25 cellular contexts compared by ENCODE assay signal in genomic region chr7:127375626-127376025, GRCh38. TPM values are rescaled to one million over a fixed set of nuclear protein-coding genes. Genes with fewer than 3 reads are reported as not detected.
DNase-seq lines count a peak whose midpoint lies in the region; ATAC-seq and TF ChIP-seq lines count a peak whose summit lies in the region.
"Had no signal": no experiment of that assay in that cellular context is flagged by ENCODE, and none has a peak within 500 bp of the region (broad histone marks: within the 10 kb centered on the region; RNA-seq: fewer than 3 reads in every experiment).

No MANE protein-coding gene starts in this region.

- peak; percentile 98 for ATAC-seq in activated CD4-positive, alpha-beta T cell treated with anti-CD3 and anti-CD28 coated beads for 36 hours
- ATAC-seq in GM18502 (IDR thresholded peaks at IDR 0.05; ENCODE audit: poor library complexity, unreplicated experiment), result peak; percentile 55
- peak; percentile 60 for ATAC-seq in HG02610 (IDR thresholded peaks at IDR 0.05; ENCODE audit: unreplicated experiment)
- peak; percentile 61 for ATAC-seq in foreskin keratinocyte
- no peak for ATAC-seq in aorta (ENCODE audit: low FRiP score)
- ATAC-seq: CD8-positive, alpha-beta T cell had no signal

- peaks cover 0 to 3% of the 10 kb centered on the region in 2 donors for H3K36me3 ChIP-seq in aorta (ENCODE audit: control insufficient read depth in 1 of 2, insufficient read depth in 2 of 2, low read length in 1 of 2)

- no peaks in the 10 kb centered on the region for H3K9me3 ChIP-seq in aorta (ENCODE audit: control insufficient read depth, low read length)
- H3K9me3 ChIP-seq: adrenal gland, tibial artery had no signal

- intact Hi-C loops in activated CD4-positive, alpha-beta T cell treated with anti-CD3 and anti-CD28 coated beads for 36 hours (cut with DNase I, micrococcal nuclease), result loop anchor here (1.0 to 2.0 kb wide), 3 partner anchors 17 to 39 kb away; partner anchors contain the start of gene ZNF800 (in 1 of the 2)
- intact Hi-C loops in aorta (cut with DNase I), result no loop called here

- CTCF ChIA-PET in activated CD4-positive, alpha-beta T cell treated with anti-CD3 and anti-CD28 coated beads for 36 hours (lab: Charles Lee), result interaction anchor here (0.9 to 1.1 kb wide), 2 partner anchors 27 to 30 kb away, joined by 4 to 5 read pairs; no protein-coding TSS in a partner anchor

- 98 to 100% methylated on average over 1 of the region's 1 CpG for WGBS in aorta, 2 donors

- H3K4me3 Mint-ChIP-seq in activated CD4-positive, alpha-beta T cell treated with anti-CD3 and anti-CD28 coated beads for 36 hours, result no peak overlapping the region
- H3K4me3 Mint-ChIP-seq: B cell; CD8-positive, alpha-beta T cell; nephron had no signal

- H3K36me3 Mint-ChIP-seq in activated CD4-positive, alpha-beta T cell treated with anti-CD3 and anti-CD28 coated beads for 36 hours (ENCODE audit: low read depth), result peaks cover 46% of the 10 kb centered on the region

- H3K27me3 ChIP-seq in foreskin keratinocyte, result no peaks in the 10 kb centered on the region
- H3K27me3 ChIP-seq in aorta (ENCODE audit: control insufficient read depth in 1 of 2, insufficient read depth in 2 of 2, low read length in 1 of 2), result no peaks in the 10 kb centered on the region
- H3K27me3 ChIP-seq: adrenal gland, tibial artery had no signal

- no peak overlapping the region for H3K4me3 ChIP-seq in aorta (ENCODE audit: low read length in 2 of 2)
- H3K4me3 ChIP-seq: adrenal gland, lung, skin epidermis, tibial artery had no signal

- POLR2A ChIA-PET in activated CD4-positive, alpha-beta T cell treated with anti-CD3 and anti-CD28 coated beads for 36 hours (lab: Charles Lee), result interaction anchor here (0.7 kb wide), 1 partner anchor 17 kb away, joined by 4 read pairs; the partner anchor contains the start of gene ZNF800

- no peaks in the 10 kb centered on the region for H3K9me3 Mint-ChIP-seq in activated CD4-positive, alpha-beta T cell treated with anti-CD3 and anti-CD28 coated beads for 36 hours (ENCODE audit: low read depth)
- H3K9me3 Mint-ChIP-seq: CD8-positive, alpha-beta T cell; nephron had no signal

- H3K27ac Mint-ChIP-seq in activated CD4-positive, alpha-beta T cell treated with anti-CD3 and anti-CD28 coated beads for 36 hours, result no peak overlapping the region
- H3K27ac Mint-ChIP-seq: B cell; CD8-positive, alpha-beta T cell; nephron had no signal

- H3K4me1 Mint-ChIP-seq in activated CD4-positive, alpha-beta T cell treated with anti-CD3 and anti-CD28 coated beads for 36 hours, result peaks cover 52% of the 10 kb centered on the region
- H3K4me1 Mint-ChIP-seq: nephron had no signal

- no peak overlapping the region for H3K27ac ChIP-seq in foreskin keratinocyte
- H3K27ac ChIP-seq in aorta (ENCODE audit: low read depth in 1 of 2, low read length in 2 of 2), result no peak overlapping the region
- H3K27ac ChIP-seq: adrenal gland, skin epidermis, tibial artery had no signal

- no peak for TF ChIP-seq CTCF in foreskin keratinocyte (conservative IDR thresholded peaks at IDR 0.05)

- peaks cover 15% of the 10 kb centered on the region for H3K4me1 ChIP-seq in foreskin keratinocyte
- no peaks in the 10 kb centered on the region for H3K4me1 ChIP-seq in aorta (ENCODE audit: control insufficient read depth in 1 of 2, insufficient read depth in 2 of 2, low read length in 2 of 2)

- no peak for DNase-seq in activated CD4-positive, alpha-beta T cell treated with anti-CD3 and anti-CD28 coated beads for 36 hours
- DNase-seq in activated CD4-positive, alpha-beta T cell treated with anti-CD3 and anti-CD28 coated beads for 1 hour, result no peak
- DNase-seq in foreskin keratinocyte, result no peak
- no peak for DNase-seq in NCI-H146 (lab: John Stamatoyannopoulos, UW)
- DNase-seq in aorta, result no peak
- no peak for DNase-seq in OCI-M2 (lab: John Stamatoyannopoulos, UW; ENCODE audit: unreplicated experiment)
- DNase-seq: activated CD4-positive, alpha-beta T cell treated with anti-CD3 and anti-CD28 coated beads, Interleukin-2, amount 50 U/mL, for 1 hour; activated effector memory CD4-positive, alpha-beta T cell treated with Interleukin-2 at 50 U/mL for 16 hours; adrenal gland; CD8-positive, alpha-beta T cell; glutamatergic neuron; GOT3; NCI-H1092; NCI-H1930; NCI-H524 treated with DMSO at 0.1 percent for 48 hours; NK-92 treated with Interleukin-12 subunit alpha and Interleukin-12 subunit beta, amount 100 ng/mL, for 24 hours; retina; Right ventricle myocardium superior; tibial artery had no signal

- no peaks in the 10 kb centered on the region for H3K27me3 Mint-ChIP-seq in activated CD4-positive, alpha-beta T cell treated with anti-CD3 and anti-CD28 coated beads for 36 hours
- H3K27me3 Mint-ChIP-seq: B cell had no signal

RNA-seq across cellular contexts. Expression of gene ZNF800, which starts 16.9 kb away (rescaled TPM):
- 10 to 100 TPM; 27.5 to 34.7 TPM for total RNA-seq in activated CD4-positive, alpha-beta T cell treated with anti-CD3 and anti-CD28 coated beads for 36 hours
- total RNA-seq in foreskin keratinocyte, result 18.1 and 18.7 TPM in 2 replicates
- polyA plus RNA-seq in foreskin keratinocyte, result 3.7 and 3.9 TPM in 2 replicates
- 10 to 100 TPM; 39.5 to 46.8 TPM for total RNA-seq in aorta
- polyA plus RNA-seq in aorta, result 1 to 10 TPM; 3.4 to 8.1 TPM

Comparison
In these comparisons a context has a peak if more than half of its experiments do, and no peak if none do; other contexts are left out.
1. intact Hi-C loops: an anchor here in activated CD4-positive, alpha-beta T cell treated with anti-CD3 and anti-CD28 coated beads for 36 hours (1.0 to 2.0 kb wide); none called in aorta.